Comparison of ENCODE assay signal across 8 cellular contexts in genomic region chr15:70853270-70853854, GRCh38. TPM values are rescaled to one million over a fixed set of nuclear protein-coding genes. Genes with fewer than 3 reads are reported as not detected.
DNase-seq lines count a peak whose midpoint lies in the region; ATAC-seq and TF ChIP-seq lines count a peak whose summit lies in the region.

No MANE protein-coding gene starts in this region.

- no peak for ATAC-seq in activated naive CD8-positive, alpha-beta T cell treated with anti-CD3 and anti-CD28 coated beads, Interleukin-2, amount 10 ng/mL, durations not matched to agents 7 days and 5 days (ENCODE audit: low read depth)
- peak; percentile 15 to 54 (median 28) for ATAC-seq in heart right ventricle
- ATAC-seq in HG02973 (IDR thresholded peaks at IDR 0.05; ENCODE audit: unreplicated experiment): no peak
- no peak for ATAC-seq in GM19324 (IDR thresholded peaks at IDR 0.05; ENCODE audit: low FRiP score, unreplicated experiment)

- H3K9me3 Mint-ChIP-seq in HFFc6: no peaks in the 10 kb centered on the region
- H3K9me3 Mint-ChIP-seq in activated naive CD8-positive, alpha-beta T cell treated with anti-CD3 and anti-CD28 coated beads, Interleukin-2, amount 10 ng/mL, durations not matched to agents 7 days and 5 days: no peaks in the 10 kb centered on the region

- H3K9me3 ChIP-seq in heart right ventricle (no peaks in the 10 kb centered on the region), prostate gland (no peaks in the 10 kb centered on the region)

- intact Hi-C loops in heart right ventricle (cut with DNase I): no loop called here
- intact Hi-C loops in prostate gland (cut with DNase I): no loop called here

- peak overlapping the region; percentile 86 to 97 (median 95) for H3K27ac ChIP-seq in heart right ventricle
- peak overlapping the region; percentile 84 to 88 for H3K27ac ChIP-seq in prostate gland

- H3K4me1 ChIP-seq in heart right ventricle (peaks cover 0 to 61% (median 32%) of the 10 kb centered on the region in 9 donors), prostate gland (replicated peaks) (no peaks in the 10 kb centered on the region)

- H3K4me3 Mint-ChIP-seq in HFFc6: peak overlapping the region; percentile 95
- peak overlapping the region; percentile 29 for H3K4me3 Mint-ChIP-seq in activated naive CD8-positive, alpha-beta T cell treated with anti-CD3 and anti-CD28 coated beads, Interleukin-2, amount 10 ng/mL, durations not matched to agents 7 days and 5 days

- no peak for TF ChIP-seq CTCF in HFFc6 (IDR thresholded peaks at IDR 0.05)
- TF ChIP-seq CTCF in heart right ventricle (IDR thresholded peaks at IDR 0.05): no peak
- no peak for TF ChIP-seq CTCF in prostate gland (IDR thresholded peaks at IDR 0.05)

- H3K36me3 ChIP-seq in heart right ventricle: peaks cover 0 to 31% (median 10%) of the 10 kb centered on the region in 9 donors
- no peaks in the 10 kb centered on the region for H3K36me3 ChIP-seq in prostate gland

- peaks cover 0 to 51% (median 0%) of the 10 kb centered on the region in 7 donors for H3K27me3 ChIP-seq in heart right ventricle
- no peaks in the 10 kb centered on the region for H3K27me3 ChIP-seq in prostate gland (replicated peaks; ENCODE audit: insufficient read depth)

- H3K36me3 Mint-ChIP-seq in HFFc6 (ENCODE audit: low read depth): peaks cover 24% of the 10 kb centered on the region
- no peaks in the 10 kb centered on the region for H3K36me3 Mint-ChIP-seq in activated naive CD8-positive, alpha-beta T cell treated with anti-CD3 and anti-CD28 coated beads, Interleukin-2, amount 10 ng/mL, durations not matched to agents 7 days and 5 days

- no peaks in the 10 kb centered on the region; the same call in 1 of the 2 replicates for H3K27me3 Mint-ChIP-seq in HFFc6 (ENCODE audit: insufficient read depth)
- peaks cover 69% of the 10 kb centered on the region for H3K27me3 Mint-ChIP-seq in activated naive CD8-positive, alpha-beta T cell treated with anti-CD3 and anti-CD28 coated beads, Interleukin-2, amount 10 ng/mL, durations not matched to agents 7 days and 5 days

- peaks cover 77% of the 10 kb centered on the region for H3K4me1 Mint-ChIP-seq in HFFc6 (ENCODE audit: low read depth)
- peaks cover 3% of the 10 kb centered on the region for H3K4me1 Mint-ChIP-seq in activated naive CD8-positive, alpha-beta T cell treated with anti-CD3 and anti-CD28 coated beads, Interleukin-2, amount 10 ng/mL, durations not matched to agents 7 days and 5 days

- peak overlapping the region; percentile 92 for H3K27ac Mint-ChIP-seq in HFFc6
- no peak overlapping the region for H3K27ac Mint-ChIP-seq in activated naive CD8-positive, alpha-beta T cell treated with anti-CD3 and anti-CD28 coated beads, Interleukin-2, amount 10 ng/mL, durations not matched to agents 7 days and 5 days

- WGBS in heart right ventricle, 2 donors: 2 to 3% methylated on average over 37 to 38 of the region's 38 CpGs
- WGBS in prostate gland: 2% methylated on average over 38 of the region's 38 CpGs

- H3K4me3 ChIP-seq in heart right ventricle: peak overlapping the region; percentile 66 to 89 (median 82)
- peak overlapping the region; percentile 76 to 82 for H3K4me3 ChIP-seq in prostate gland

- DNase-seq in Ammon's horn (ENCODE audit: low spot score) (peak; percentile 49), HFFc6 (peak; percentile 51), heart right ventricle (peak in 1 of 2 donors; percentile 39), prostate gland (ENCODE audit: low spot score) (no peak), inferior parietal cortex (ENCODE audit: extremely low spot score) (no peak)
- DNase-seq in activated naive CD8-positive, alpha-beta T cell treated with anti-CD3 and anti-CD28 coated beads, Interleukin-2, amount 10 ng/mL, durations not matched to agents 7 days and 5 days: peak; percentile 32

- no peak for TF ChIP-seq POLR2A in prostate gland (IDR thresholded peaks at IDR 0.05)

- POLR2A ChIA-PET in activated naive CD8-positive, alpha-beta T cell treated with anti-CD3 and anti-CD28 coated beads, Interleukin-2, amount 10 ng/mL, durations not matched to agents 7 days and 5 days (lab: Charles Lee): no interaction called here

RNA-seq across cellular contexts. Expression of gene LARP6, which starts 0.6 kb away (rescaled TPM):
- 100 to 1,000 TPM; 105 to 121 (median 115) TPM for total RNA-seq in HFFc6 (2021; fragmentation: NEBNext Ultra II Directional; extraction: Animal tissue kit (Norgen Biotek cat#: 25700))
- total RNA-seq in activated naive CD8-positive, alpha-beta T cell treated with anti-CD3 and anti-CD28 coated beads, Interleukin-2, amount 10 ng/mL, durations not matched to agents 7 days and 5 days: not detected
- 10 to 100 TPM; 23.3 to 86.2 (median 40.0) TPM for total RNA-seq in heart right ventricle
- polyA plus RNA-seq in heart right ventricle: 10 to 100 TPM; 22.8 to 34.8 TPM
- 10 to 100 TPM; 24.6 to 43.3 TPM for total RNA-seq in prostate gland

RNA-seq across cellular contexts. Expression of gene THAP10, which starts 38.9 kb away (rescaled TPM):
- 1 to 10 TPM; 4.2 to 5.8 (median 5.1) TPM for total RNA-seq in HFFc6 (2021; fragmentation: NEBNext Ultra II Directional; extraction: Animal tissue kit (Norgen Biotek cat#: 25700))
- not detected for total RNA-seq in activated naive CD8-positive, alpha-beta T cell treated with anti-CD3 and anti-CD28 coated beads, Interleukin-2, amount 10 ng/mL, durations not matched to agents 7 days and 5 days
- total RNA-seq in heart right ventricle: 1 to 10 TPM; 3.0 to 7.0 (median 5.0) TPM
- polyA plus RNA-seq in heart right ventricle: 1 to 10 TPM; 1.2 to 4.2 TPM
- total RNA-seq in prostate gland: 1 to 10 TPM; 3.2 to 6.6 TPM

RNA-seq across cellular contexts. Expression of gene LRRC49, which starts 39.3 kb away (rescaled TPM):
- 10 to 100 TPM in 3 of 6 experiments, 1 to 10 TPM in 3; 6.2 to 13.4 (median 10.2) TPM for total RNA-seq in HFFc6 (2021; fragmentation: NEBNext Ultra II Directional; extraction: Animal tissue kit (Norgen Biotek cat#: 25700))
- total RNA-seq in activated naive CD8-positive, alpha-beta T cell treated with anti-CD3 and anti-CD28 coated beads, Interleukin-2, amount 10 ng/mL, durations not matched to agents 7 days and 5 days: not detected
- 100 to 1,000 TPM in 4 of 10 donors, 10 to 100 TPM in 6; 28.4 to 149 (median 78.9) TPM for total RNA-seq in heart right ventricle
- polyA plus RNA-seq in heart right ventricle: 10 to 100 TPM in 1 of 2 donors, 1 to 10 TPM in 1; 9.7 to 59.1 TPM
- total RNA-seq in prostate gland: 10 to 100 TPM in 1 of 2 donors, 1 to 10 TPM in 1; 9.8 to 13.3 TPM

Comparison
In these comparisons a context has a peak if more than half of its experiments do, and no peak if none do; other contexts are left out.
1. DNase-seq: peak in Ammon's horn (single experiment), HFFc6 (single experiment) and activated naive CD8-positive, alpha-beta T cell treated with anti-CD3 and anti-CD28 coated beads, Interleukin-2, amount 10 ng/mL, durations not matched to agents 7 days and 5 days (single experiment); none in prostate gland (single experiment) and inferior parietal cortex (single experiment).
2. ATAC-seq: peak in heart right ventricle (8 of 8); none in activated naive CD8-positive, alpha-beta T cell treated with anti-CD3 and anti-CD28 coated beads, Interleukin-2, amount 10 ng/mL, durations not matched to agents 7 days and 5 days (single experiment), HG02973 (single experiment) and GM19324 (single experiment).
3. RNA of gene LARP6, which starts 0.6 kb away (total RNA-seq): 105 to 121 TPM in HFFc6, 24.6 to 43.3 TPM in prostate gland and 23.3 to 86.2 TPM in heart right ventricle; not detected in activated naive CD8-positive, alpha-beta T cell treated with anti-CD3 and anti-CD28 coated beads, Interleukin-2, amount 10 ng/mL, durations not matched to agents 7 days and 5 days; every median in the first group is over 10 times any median in the second.
4. RNA of gene LRRC49, which starts 39.3 kb away (total RNA-seq): 28.4 to 149 TPM in heart right ventricle, 9.8 to 13.3 TPM in prostate gland and 6.2 to 13.4 TPM in HFFc6; not detected in activated naive CD8-positive, alpha-beta T cell treated with anti-CD3 and anti-CD28 coated beads, Interleukin-2, amount 10 ng/mL, durations not matched to agents 7 days and 5 days; every median in the first group is over 4 times any median in the second.